ENCODE assay signal across 16 cellular contexts in genomic region chr1:54350360-54350759, GRCh38. TPM values are rescaled to one million over a fixed set of nuclear protein-coding genes. Genes with fewer than 3 reads are reported as not detected.
DNase-seq lines count a peak whose midpoint lies in the region; ATAC-seq and TF ChIP-seq lines count a peak whose summit lies in the region.
"Had no signal": no experiment of that assay in that cellular context is flagged by ENCODE, and none has a peak within 500 bp of the region (broad histone marks: within the 10 kb centered on the region; RNA-seq: fewer than 3 reads in every experiment).

No MANE protein-coding gene starts in this region.

- H3K27ac Mint-ChIP-seq in endodermal cell, result peak overlapping the region; percentile 60
- H3K27ac Mint-ChIP-seq: stimulated activated memory B cell treated with anti-CD40 and anti-IgM and Interleukin-4, amounts not matched to agents 10 μg/mL and 1 μg/mL and 100 μg/mL, for 72 hours; T-helper 1 cell treated with Interleukin-12 subunit alpha and Interleukin-12 subunit beta and Interleukin-4 antibody, amounts not matched to agents 30 μg/mL and 1 μg/mL, for 36 hours had no signal

- H3K27ac ChIP-seq in endodermal cell (ENCODE audit: low read depth, low read length) (peak overlapping the region; percentile 41), rectal smooth muscle tissue (ENCODE audit: low read depth, low read length) (peak overlapping the region; percentile 68)
- H3K27ac ChIP-seq: brain microvascular endothelial cell, pancreas had no signal

- no peak overlapping the region for H3K4me3 Mint-ChIP-seq in endodermal cell
- H3K4me3 Mint-ChIP-seq: activated naive CD4-positive, alpha-beta T cell treated with anti-CD3 and anti-CD28 coated beads, Interleukin-2, amount 10 ng/mL, durations not matched to agents 7 days and 5 days; stimulated activated memory B cell treated with anti-CD40 and anti-IgM and Interleukin-4, amounts not matched to agents 10 μg/mL and 1 μg/mL and 100 μg/mL, for 72 hours; T-helper 1 cell treated with Interleukin-12 subunit alpha and Interleukin-12 subunit beta and Interleukin-4 antibody, amounts not matched to agents 30 μg/mL and 1 μg/mL, for 36 hours had no signal

- H3K27me3 Mint-ChIP-seq in endodermal cell (ENCODE audit: insufficient read depth), result no peaks in the 10 kb centered on the region
- H3K27me3 Mint-ChIP-seq: activated naive CD4-positive, alpha-beta T cell treated with anti-CD3 and anti-CD28 coated beads, Interleukin-2, amount 10 ng/mL, durations not matched to agents 7 days and 5 days; stimulated activated memory B cell treated with anti-CD40 and anti-IgM and Interleukin-4, amounts not matched to agents 10 μg/mL and 1 μg/mL and 100 μg/mL, for 72 hours had no signal

- no peak overlapping the region for H3K4me3 ChIP-seq in endodermal cell (ENCODE audit: low read length)
- H3K4me3 ChIP-seq in rectal smooth muscle tissue (ENCODE audit: low read length), result no peak overlapping the region
- H3K4me3 ChIP-seq: mucosa of descending colon, pancreas had no signal

- H3K4me1 ChIP-seq in endodermal cell (ENCODE audit: control insufficient read depth, insufficient read depth, low read length) (peaks cover 31% of the 10 kb centered on the region), rectal smooth muscle tissue (ENCODE audit: control insufficient read depth, insufficient read depth, low read length) (peaks cover 10% of the 10 kb centered on the region)

- 78 to 79% methylated on average over 5 of the region's 5 CpGs for WGBS in endodermal cell (ENCODE audit: insufficient coverage in 1 of 2, insufficient read length in 1 of 2), 2 experiments

- TF ChIP-seq CTCF in endodermal cell (conservative IDR thresholded peaks at IDR 0.05), result no peak

- H3K36me3 ChIP-seq in endodermal cell (ENCODE audit: control insufficient read depth, insufficient read depth, low read length), result peaks cover 79% of the 10 kb centered on the region
- no peaks in the 10 kb centered on the region for H3K36me3 ChIP-seq in rectal smooth muscle tissue (ENCODE audit: control insufficient read depth, insufficient read depth, low read length)
- H3K36me3 ChIP-seq: brain microvascular endothelial cell, pancreas had no signal

- peak; percentile 58 for DNase-seq in D341Med (ENCODE audit: low spot score)
- peak; percentile 56 for DNase-seq in NCI-H82 treated with DMSO at 0.1 percent for 48 hours (lab: John Stamatoyannopoulos, UW; ENCODE audit: unreplicated experiment)
- no peak for DNase-seq in endodermal cell
- DNase-seq in COLO668 (lab: John Stamatoyannopoulos, UW; ENCODE audit: unreplicated experiment), result no peak
- no peak for DNase-seq in dedifferentiated amniotic fluid mesenchymal stem cell (ENCODE audit: extremely low spot score)
- no peak for DNase-seq in effector CD4-positive, alpha-beta T cell
- DNase-seq: activated CD4-positive, alpha-beta T cell treated with anti-CD3 and anti-CD28 coated beads for 1 hour; activated CD8-positive, alpha-beta memory T cell treated with anti-CD3 and anti-CD28 coated beads, Interleukin-2, amount 50 U/mL, for 4 hours; activated naive CD4-positive, alpha-beta T cell treated with anti-CD3 and anti-CD28 coated beads, Interleukin-2, amount 10 ng/mL, durations not matched to agents 7 days and 5 days; brain microvascular endothelial cell; mucosa of descending colon; pancreas had no signal

- peaks cover 68% of the 10 kb centered on the region for H3K4me1 Mint-ChIP-seq in endodermal cell
- H3K4me1 Mint-ChIP-seq: stimulated activated memory B cell treated with anti-CD40 and anti-IgM and Interleukin-4, amounts not matched to agents 10 μg/mL and 1 μg/mL and 100 μg/mL, for 72 hours had no signal

- H3K9me3 Mint-ChIP-seq in endodermal cell, result no peaks in the 10 kb centered on the region
- H3K9me3 Mint-ChIP-seq: activated naive CD4-positive, alpha-beta T cell treated with anti-CD3 and anti-CD28 coated beads, Interleukin-2, amount 10 ng/mL, durations not matched to agents 7 days and 5 days; stimulated activated memory B cell treated with anti-CD40 and anti-IgM and Interleukin-4, amounts not matched to agents 10 μg/mL and 1 μg/mL and 100 μg/mL, for 72 hours; T-helper 1 cell treated with Interleukin-12 subunit alpha and Interleukin-12 subunit beta and Interleukin-4 antibody, amounts not matched to agents 30 μg/mL and 1 μg/mL, for 36 hours had no signal

- H3K36me3 Mint-ChIP-seq in endodermal cell (ENCODE audit: low read depth), result peaks cover 53% of the 10 kb centered on the region
- H3K36me3 Mint-ChIP-seq: stimulated activated memory B cell treated with anti-CD40 and anti-IgM and Interleukin-4, amounts not matched to agents 10 μg/mL and 1 μg/mL and 100 μg/mL, for 72 hours had no signal

- H3K27me3 ChIP-seq in endodermal cell (ENCODE audit: control insufficient read depth, insufficient read depth, low read length, poor library complexity, severe bottlenecking), result no peaks in the 10 kb centered on the region
- no peaks in the 10 kb centered on the region for H3K27me3 ChIP-seq in rectal smooth muscle tissue (ENCODE audit: control insufficient read depth, insufficient read depth, low read length)
- H3K27me3 ChIP-seq: brain microvascular endothelial cell, pancreas had no signal

- ATAC-seq in GM18907 (IDR thresholded peaks at IDR 0.05; ENCODE audit: unreplicated experiment), result no peak
- ATAC-seq: mucosa of descending colon; pancreas; stimulated activated memory B cell treated with anti-CD40 and anti-IgM and Interleukin-4, amounts not matched to agents 10 μg/mL and 1 μg/mL and 100 μg/mL, for 72 hours had no signal

- no peaks in the 10 kb centered on the region for H3K9me3 ChIP-seq in endodermal cell (ENCODE audit: control insufficient read depth, low read length)
- H3K9me3 ChIP-seq: mucosa of descending colon, pancreas had no signal

- no peak overlapping the region for H3K9ac ChIP-seq in endodermal cell (ENCODE audit: extremely low read depth, low read length, poor library complexity, severe bottlenecking)
- H3K9ac ChIP-seq in rectal smooth muscle tissue (ENCODE audit: low read length), result no peak overlapping the region

RNA-seq across cellular contexts. Expression of gene SSBP3, which starts 55.8 kb away (rescaled TPM):
- 100 to 1,000 TPM; 342 TPM for total RNA-seq in endodermal cell
- polyA plus RNA-seq in endodermal cell (2013, experiment 1 of 2), result 245 TPM
- polyA plus RNA-seq in endodermal cell (2013, experiment 2 of 2), result 232 TPM

Comparison
In these comparisons a context has a peak if more than half of its experiments do, and no peak if none do; other contexts are left out.
1. DNase-seq: peak in D341Med (single experiment) and NCI-H82 treated with DMSO at 0.1 percent for 48 hours (single experiment); none in endodermal cell (single experiment), COLO668 (single experiment), dedifferentiated amniotic fluid mesenchymal stem cell (single experiment) and effector CD4-positive, alpha-beta T cell (single experiment).